Comparison of ENCODE assay signal across 8 cellular contexts in genomic region chr20:63657260-63657936, GRCh38. TPM values are rescaled to one million over a fixed set of nuclear protein-coding genes. Genes with fewer than 3 reads are reported as not detected.
A peak's percentile ranks its signal among the peaks of the same experiment; 100 is the strongest.
DNase-seq lines count a peak whose midpoint lies in the region; ATAC-seq and TF ChIP-seq lines count a peak whose summit lies in the region.

No MANE protein-coding gene starts in this region.

- peaks cover 8% of the 10 kb centered on the region for H3K36me3 Mint-ChIP-seq in CD4-positive, CD25-positive, alpha-beta regulatory T cell
- peaks cover 8% of the 10 kb centered on the region for H3K36me3 Mint-ChIP-seq in activated naive CD8-positive, alpha-beta T cell treated with anti-CD3 and anti-CD28 coated beads for 36 hours

- TF ChIP-seq POLR2A in tibial nerve (IDR thresholded peaks at IDR 0.05), result no peak

- H3K27ac Mint-ChIP-seq in CD4-positive, CD25-positive, alpha-beta regulatory T cell, result peak overlapping the region in 1 of 3 donors; percentile 94
- H3K27ac Mint-ChIP-seq in activated naive CD8-positive, alpha-beta T cell treated with anti-CD3 and anti-CD28 coated beads for 36 hours, result peak overlapping the region; percentile 92

- TF ChIP-seq CTCF in tibial nerve (IDR thresholded peaks at IDR 0.05), result no peak

- 42 to 56% methylated on average over 17 to 19 of the region's 31 CpGs for WGBS in tibial nerve, 2 donors

- H3K9me3 ChIP-seq in CD4-positive, CD25-positive, alpha-beta regulatory T cell (ENCODE audit: control insufficient read depth in 2 of 2, low read length in 2 of 2), result no peaks in the 10 kb centered on the region
- no peaks in the 10 kb centered on the region for H3K9me3 ChIP-seq in tibial nerve

- H3K9me3 Mint-ChIP-seq in CD4-positive, CD25-positive, alpha-beta regulatory T cell, result no peaks in the 10 kb centered on the region
- no peaks in the 10 kb centered on the region for H3K9me3 Mint-ChIP-seq in activated naive CD8-positive, alpha-beta T cell treated with anti-CD3 and anti-CD28 coated beads for 36 hours

- H3K4me1 ChIP-seq in CD4-positive, CD25-positive, alpha-beta regulatory T cell (ENCODE audit: control insufficient read depth, insufficient read depth, low read length, poor library complexity, severe bottlenecking), result peaks cover 32% of the 10 kb centered on the region
- peaks cover 0 to 45% (median 22%) of the 10 kb centered on the region in 4 donors for H3K4me1 ChIP-seq in tibial nerve

- H3K27ac ChIP-seq in CD4-positive, CD25-positive, alpha-beta regulatory T cell (ENCODE audit: insufficient read depth, low read length, poor library complexity, severe bottlenecking), result peak overlapping the region; percentile 78
- peak overlapping the region; percentile 67 to 91 (median 86) for H3K27ac ChIP-seq in tibial nerve

- no peaks in the 10 kb centered on the region for H3K27me3 Mint-ChIP-seq in CD4-positive, CD25-positive, alpha-beta regulatory T cell
- H3K27me3 Mint-ChIP-seq in activated naive CD8-positive, alpha-beta T cell treated with anti-CD3 and anti-CD28 coated beads for 36 hours, result no peaks in the 10 kb centered on the region

- H3K27me3 ChIP-seq in CD4-positive, CD25-positive, alpha-beta regulatory T cell (ENCODE audit: control insufficient read depth, insufficient read depth, low read length), result no peaks in the 10 kb centered on the region
- no peaks in the 10 kb centered on the region for H3K27me3 ChIP-seq in tibial nerve

- H3K36me3 ChIP-seq in CD4-positive, CD25-positive, alpha-beta regulatory T cell (ENCODE audit: control insufficient read depth, insufficient read depth, low read length), result peaks cover 2% of the 10 kb centered on the region
- peaks cover 0 to 19% (median under 1%) of the 10 kb centered on the region in 3 donors for H3K36me3 ChIP-seq in tibial nerve

- peaks cover 7 to 42% (median 20%) of the 10 kb centered on the region in 4 donors for H3K4me1 Mint-ChIP-seq in CD4-positive, CD25-positive, alpha-beta regulatory T cell
- peaks cover 26% of the 10 kb centered on the region for H3K4me1 Mint-ChIP-seq in activated naive CD8-positive, alpha-beta T cell treated with anti-CD3 and anti-CD28 coated beads for 36 hours

- ATAC-seq in CD4-positive, CD25-positive, alpha-beta regulatory T cell (ENCODE audit: low read depth in 2 of 2), result no peak
- ATAC-seq in HG02798 (IDR thresholded peaks at IDR 0.05; ENCODE audit: poor library complexity, unreplicated experiment), result peak; percentile 1

- DNase-seq in CD4-positive, CD25-positive, alpha-beta regulatory T cell, result no peak
- no peak for DNase-seq in activated naive CD8-positive, alpha-beta T cell treated with anti-CD3 and anti-CD28 coated beads for 36 hours
- DNase-seq in left kidney (ENCODE audit: low read depth, low spot score) (peak; percentile 68), tibial nerve (ENCODE audit: low spot score in 2 of 2) (no peak), NCI-H1436 treated with DMSO at 0.1 percent for 48 hours (lab: John Stamatoyannopoulos, UW) (no peak), putamen (ENCODE audit: low spot score) (no peak), CD1c-positive myeloid dendritic cell (ENCODE audit: extremely low spot score) (no peak)

- TF ChIP-seq EP300 in tibial nerve (IDR thresholded peaks at IDR 0.05), result no peak

- peak overlapping the region; percentile 94 to 97 (median 96) for H3K4me3 Mint-ChIP-seq in CD4-positive, CD25-positive, alpha-beta regulatory T cell
- peak overlapping the region; percentile 91 for H3K4me3 Mint-ChIP-seq in activated naive CD8-positive, alpha-beta T cell treated with anti-CD3 and anti-CD28 coated beads for 36 hours

- H3K4me3 ChIP-seq in CD4-positive, CD25-positive, alpha-beta regulatory T cell (ENCODE audit: low read depth, low read length), result no peak overlapping the region
- H3K4me3 ChIP-seq in tibial nerve, result peak overlapping the region; percentile 56 to 75 (median 66)

RNA-seq across cellular contexts. Expression of gene RTEL1, which starts 0.7 kb away (rescaled TPM):
- total RNA-seq in CD4-positive, CD25-positive, alpha-beta regulatory T cell, result 38.3 TPM
- 1 to 10 TPM; 1.8 to 3.7 (median 2.7) TPM for polyA plus RNA-seq in CD4-positive, CD25-positive, alpha-beta regulatory T cell
- total RNA-seq in activated naive CD8-positive, alpha-beta T cell treated with anti-CD3 and anti-CD28 coated beads for 36 hours, result 10 to 100 TPM; 43.9 to 44.8 TPM
- total RNA-seq in tibial nerve, result 10 to 100 TPM; 28.2 to 62.4 (median 46.7) TPM

RNA-seq across cellular contexts. Expression of gene STMN3, which starts 4.2 kb away (rescaled TPM):
- total RNA-seq in CD4-positive, CD25-positive, alpha-beta regulatory T cell, result 64.6 TPM
- polyA plus RNA-seq in CD4-positive, CD25-positive, alpha-beta regulatory T cell, result 10 to 100 TPM; 11.7 to 13.5 (median 12.5) TPM
- 10 to 100 TPM; 10.2 to 11.7 TPM for total RNA-seq in activated naive CD8-positive, alpha-beta T cell treated with anti-CD3 and anti-CD28 coated beads for 36 hours
- total RNA-seq in tibial nerve, result 10 to 100 TPM; 12.3 to 26.4 (median 15.5) TPM

RNA-seq across cellular contexts. Expression of gene GMEB2, which starts 30.5 kb away (rescaled TPM):
- 21.9 TPM for total RNA-seq in CD4-positive, CD25-positive, alpha-beta regulatory T cell
- 10 to 100 TPM in 2 of 4 donors, 1 to 10 TPM in 2; 8.3 to 10.5 (median 9.4) TPM for polyA plus RNA-seq in CD4-positive, CD25-positive, alpha-beta regulatory T cell
- total RNA-seq in activated naive CD8-positive, alpha-beta T cell treated with anti-CD3 and anti-CD28 coated beads for 36 hours, result 10 to 100 TPM; 13.8 to 14.6 TPM
- 10 to 100 TPM; 12.5 to 14.7 (median 13.7) TPM for total RNA-seq in tibial nerve

RNA-seq across cellular contexts. Expression of gene TNFRSF6B, which starts 39.1 kb away (rescaled TPM):
- not detected for total RNA-seq in CD4-positive, CD25-positive, alpha-beta regulatory T cell
- not detected for polyA plus RNA-seq in CD4-positive, CD25-positive, alpha-beta regulatory T cell
- total RNA-seq in activated naive CD8-positive, alpha-beta T cell treated with anti-CD3 and anti-CD28 coated beads for 36 hours, result not detected
- total RNA-seq in tibial nerve, result 10 to 100 TPM in 3 of 4 donors, 1 to 10 TPM in 1; 8.0 to 61.2 (median 35.9) TPM

RNA-seq across cellular contexts. Expression of gene ARFRP1, which starts 50.4 kb away (rescaled TPM):
- total RNA-seq in CD4-positive, CD25-positive, alpha-beta regulatory T cell, result 51.6 TPM
- 10 to 100 TPM; 56.6 to 65.7 (median 63.1) TPM for polyA plus RNA-seq in CD4-positive, CD25-positive, alpha-beta regulatory T cell
- total RNA-seq in activated naive CD8-positive, alpha-beta T cell treated with anti-CD3 and anti-CD28 coated beads for 36 hours, result 10 to 100 TPM; 49.5 to 50.1 TPM
- total RNA-seq in tibial nerve, result 10 to 100 TPM; 36.9 to 71.1 (median 50.9) TPM
